In the genomic region with DNA sequence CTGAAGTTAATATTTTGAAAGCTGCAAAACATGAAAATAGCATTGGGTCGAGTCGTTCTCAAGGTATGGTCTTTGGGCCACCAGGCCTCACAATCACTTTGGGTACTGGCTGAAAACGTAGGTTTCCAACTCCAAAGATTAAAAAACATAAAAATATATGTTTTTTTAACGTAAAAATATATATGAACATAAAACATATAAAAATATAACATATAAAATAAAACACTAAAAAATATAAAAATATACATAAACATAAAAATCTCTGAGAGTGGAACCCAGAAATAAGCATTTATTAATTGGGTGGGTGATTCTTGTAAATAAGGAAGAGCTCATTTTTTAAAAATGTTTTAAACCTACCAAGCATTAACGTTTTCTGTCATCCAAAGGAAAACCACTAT, we compare ENCODE assay signal across 8 cellular contexts. TPM values are rescaled to one million over a fixed set of nuclear protein-coding genes. Genes with fewer than 3 reads are reported as not detected.
DNase-seq lines count a peak whose midpoint lies in the region; ATAC-seq and TF ChIP-seq lines count a peak whose summit lies in the region.

No MANE protein-coding gene starts in this region.

- intact Hi-C loops in natural killer cell (cut with micrococcal nuclease), result loop anchor here (1.0 to 10.0 kb wide), 4 partner anchors 74 to 451 kb away; a partner anchor contains a TSS

- H3K4me3 Mint-ChIP-seq in natural killer cell, result peak overlapping the region; percentile 90

- peak overlapping the region; percentile 90 to 97 for H3K27ac ChIP-seq in coronary artery

- ATAC-seq in natural killer cell, result no peak
- ATAC-seq in HG02973 (IDR thresholded peaks at IDR 0.05; ENCODE audit: unreplicated experiment), result no peak

- no peaks in the 10 kb centered on the region for H3K9me3 Mint-ChIP-seq in natural killer cell

- no peaks in the 10 kb centered on the region for H3K27me3 Mint-ChIP-seq in natural killer cell (ENCODE audit: low read depth in 2 of 2)

- peak overlapping the region; percentile 81 to 88 for H3K27ac Mint-ChIP-seq in natural killer cell

- DNase-seq in AG09309 (ENCODE audit: low read depth) (no peak), LNCaP clone FGC (ENCODE audit: low read depth) (no peak), coronary artery (ENCODE audit: low spot score) (no peak), natural killer cell (no peak), NCI-H524 (lab: John Stamatoyannopoulos, UW) (no peak), H4 (ENCODE audit: low spot score) (no peak), NCI-H1694 (lab: John Stamatoyannopoulos, UW) (no peak)

- H3K4me1 Mint-ChIP-seq in natural killer cell, result peaks cover 22 to 26% of the 10 kb centered on the region in 2 donors

- H3K36me3 Mint-ChIP-seq in natural killer cell, result no peaks in the 10 kb centered on the region

- H3K4me3 ChIP-seq in AG09309 (ENCODE audit: control insufficient read depth, low read depth, low read length) (peak overlapping the region; percentile 63), LNCaP clone FGC (ENCODE audit: low read depth, low read length) (peak overlapping the region; percentile 48), coronary artery (peak overlapping the region; percentile 98)

- TF ChIP-seq CTCF in AG09309 (IDR thresholded peaks at IDR 0.05; ENCODE audit: control insufficient read depth, insufficient read depth, low read depth, low read length, missing control alignments), result no peak
- no peak for TF ChIP-seq CTCF in LNCaP clone FGC (IDR thresholded peaks at IDR 0.05; ENCODE audit: control insufficient read depth, extremely low read depth, insufficient read depth)
- TF ChIP-seq CTCF in coronary artery (IDR thresholded peaks at IDR 0.05), result no peak
- no peak for TF ChIP-seq CTCF in natural killer cell (IDR thresholded peaks at IDR 0.05)

RNA-seq across cellular contexts. Expression of a gene that starts 0.7 kb away (rescaled TPM):
- total RNA-seq in natural killer cell, result 10 to 100 TPM; 80.1 to 99.9 (median 99.8) TPM
- total RNA-seq in H4 (2014; rRNA removed; shearing (Covaris generic)), result 37.0 and 48.0 TPM in 2 replicates

Comparison
In these comparisons a context has a peak if more than half of its experiments do, and no peak if none do; other contexts are left out.
1. H3K4me3 ChIP-seq: peak in every context shown above with its lines; median percentile 98 in coronary artery; 63 in AG09309; 48 in LNCaP clone FGC.